In the genomic region with DNA sequence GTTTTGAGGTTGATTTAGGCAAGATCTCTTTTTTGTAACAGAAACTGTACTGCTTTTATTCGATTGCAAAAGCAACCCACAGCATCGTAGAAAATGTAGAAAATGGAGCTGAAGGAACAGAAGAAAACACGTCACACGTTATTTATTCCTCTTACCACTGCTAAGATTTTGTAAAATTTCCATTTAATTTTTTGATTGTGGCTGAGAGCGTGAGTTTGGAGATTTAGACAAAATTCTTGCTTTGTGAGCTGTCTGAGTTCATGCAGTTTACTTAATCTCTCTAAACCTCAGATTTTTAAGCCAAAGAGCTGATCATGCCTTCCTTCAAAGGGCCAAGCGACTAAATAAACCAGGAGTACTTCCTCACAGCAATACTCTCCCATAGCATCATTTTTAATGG, we compare ENCODE assay signal across 14 cellular contexts. TPM values are rescaled to one million over a fixed set of nuclear protein-coding genes. Genes with fewer than 3 reads are reported as not detected.
DNase-seq lines count a peak whose midpoint lies in the region; ATAC-seq and TF ChIP-seq lines count a peak whose summit lies in the region.
"Had no signal": no experiment of that assay in that cellular context is flagged by ENCODE, and none has a peak within 500 bp of the region (broad histone marks: within the 10 kb centered on the region; RNA-seq: fewer than 3 reads in every experiment).

No MANE protein-coding gene starts in this region.

- H3K4me3 ChIP-seq in liver (ENCODE audit: low read depth in 1 of 3, low read length in 3 of 3) (no peak overlapping the region), right lobe of liver (no peak overlapping the region), duodenal mucosa (ENCODE audit: low read depth in 1 of 2, low read length in 2 of 2) (no peak overlapping the region)
- H3K4me3 ChIP-seq: BLaER1, body of pancreas had no signal

- H3K4me1 Mint-ChIP-seq in nephron: peaks cover 35% of the 10 kb centered on the region
- H3K4me1 Mint-ChIP-seq in activated T-cell treated with anti-CD3 and anti-CD28 coated beads, Interleukin-2, amount 50 U/mL, for 72 hours (ENCODE audit: low read depth): no peaks in the 10 kb centered on the region
- H3K4me1 Mint-ChIP-seq: activated CD8-positive, alpha-beta memory T cell treated with anti-CD3 and anti-CD28 coated beads, Interleukin-2, amount 10 ng/mL, durations not matched to agents 7 days and 5 days had no signal

- no peaks in the 10 kb centered on the region for H3K9me3 Mint-ChIP-seq in nephron
- peaks cover 2% of the 10 kb centered on the region in 2 donors for H3K9me3 Mint-ChIP-seq in activated T-cell treated with anti-CD3 and anti-CD28 coated beads, Interleukin-2, amount 50 U/mL, for 72 hours

- TF ChIP-seq RAD21 in liver (IDR thresholded peaks at IDR 0.05): no peak

- no peaks in the 10 kb centered on the region for H3K36me3 Mint-ChIP-seq in nephron (ENCODE audit: low read depth)
- H3K36me3 Mint-ChIP-seq in activated T-cell treated with anti-CD3 and anti-CD28 coated beads, Interleukin-2, amount 50 U/mL, for 72 hours (ENCODE audit: insufficient read depth in 2 of 2): no peaks in the 10 kb centered on the region
- H3K36me3 Mint-ChIP-seq: activated CD8-positive, alpha-beta memory T cell treated with anti-CD3 and anti-CD28 coated beads, Interleukin-2, amount 10 ng/mL, durations not matched to agents 7 days and 5 days had no signal

- H3K9me3 ChIP-seq in liver (ENCODE audit: control insufficient read depth in 4 of 4, low read length in 3 of 4) (no peaks in the 10 kb centered on the region), right lobe of liver (no peaks in the 10 kb centered on the region), duodenal mucosa (ENCODE audit: control insufficient read depth in 1 of 2, low read length in 2 of 2) (no peaks in the 10 kb centered on the region)
- H3K9me3 ChIP-seq: BLaER1, body of pancreas had no signal

- intact Hi-C loops in right lobe of liver (cut with DNase I): no loop called here

- H3K36me3 ChIP-seq in liver (ENCODE audit: control insufficient read depth in 4 of 4, insufficient read depth in 3 of 4, low read depth in 1 of 4, low read length in 3 of 4) (no peaks in the 10 kb centered on the region), right lobe of liver (no peaks in the 10 kb centered on the region), duodenal mucosa (ENCODE audit: control insufficient read depth in 1 of 2, insufficient read depth in 2 of 2, low read length in 2 of 2) (no peaks in the 10 kb centered on the region)
- H3K36me3 ChIP-seq: BLaER1 had no signal

- H3K4me3 Mint-ChIP-seq in nephron: no peak overlapping the region
- no peak overlapping the region for H3K4me3 Mint-ChIP-seq in activated T-cell treated with anti-CD3 and anti-CD28 coated beads, Interleukin-2, amount 50 U/mL, for 72 hours
- H3K4me3 Mint-ChIP-seq: activated CD8-positive, alpha-beta memory T cell treated with anti-CD3 and anti-CD28 coated beads, Interleukin-2, amount 10 ng/mL, durations not matched to agents 7 days and 5 days had no signal

- no peaks in the 10 kb centered on the region for H3K27me3 Mint-ChIP-seq in nephron (ENCODE audit: low read depth)
- peaks cover 5% of the 10 kb centered on the region for H3K27me3 Mint-ChIP-seq in activated T-cell treated with anti-CD3 and anti-CD28 coated beads, Interleukin-2, amount 50 U/mL, for 72 hours (ENCODE audit: low read depth)

- no peak for TF ChIP-seq CTCF in liver (IDR thresholded peaks at IDR 0.05; ENCODE audit: low read depth, low read length, missing input control)
- no peak for TF ChIP-seq CTCF in right lobe of liver (IDR thresholded peaks at IDR 0.05)
- TF ChIP-seq CTCF in nephron (IDR thresholded peaks at IDR 0.05; ENCODE audit: unreplicated experiment in 3 of 3): no peak

- H3K27ac ChIP-seq in liver (ENCODE audit: low read depth in 1 of 2, low read length in 2 of 2): peak overlapping the region; percentile 14 to 39
- H3K27ac ChIP-seq in right lobe of liver: peak overlapping the region in 1 of 3 donors; percentile 3
- peak overlapping the region; percentile 73 for H3K27ac ChIP-seq in duodenal mucosa (ENCODE audit: low read depth, low read length)
- H3K27ac ChIP-seq: BLaER1, HL-60 had no signal

- H3K4me1 ChIP-seq in liver (ENCODE audit: control insufficient read depth in 4 of 4, insufficient read depth in 4 of 4, low read length in 3 of 4): no peaks in the 10 kb centered on the region
- peaks cover 0 to 3% (median 0%) of the 10 kb centered on the region in 4 donors for H3K4me1 ChIP-seq in right lobe of liver
- peaks cover 0 to 7% of the 10 kb centered on the region in 2 donors for H3K4me1 ChIP-seq in duodenal mucosa (ENCODE audit: control insufficient read depth in 1 of 2, insufficient read depth in 2 of 2, low read length in 2 of 2)
- H3K4me1 ChIP-seq: body of pancreas had no signal

- H3K27ac Mint-ChIP-seq in nephron: peak overlapping the region; percentile 65 to 84 (median 80)
- H3K27ac Mint-ChIP-seq in activated T-cell treated with anti-CD3 and anti-CD28 coated beads, Interleukin-2, amount 50 U/mL, for 72 hours: no peak overlapping the region
- H3K27ac Mint-ChIP-seq: activated CD8-positive, alpha-beta memory T cell treated with anti-CD3 and anti-CD28 coated beads, Interleukin-2, amount 10 ng/mL, durations not matched to agents 7 days and 5 days had no signal

- H3K9ac ChIP-seq in liver (ENCODE audit: low read depth in 1 of 2, low read length in 2 of 2) (peak overlapping the region in 1 of 2 donors; percentile 77), duodenal mucosa (ENCODE audit: low read depth in 1 of 2, low read length in 2 of 2) (no peak overlapping the region)
- H3K9ac ChIP-seq: BLaER1 had no signal

- H3K27me3 ChIP-seq in liver (ENCODE audit: control insufficient read depth in 4 of 4, insufficient read depth in 4 of 4, low read length in 3 of 4) (peaks cover 0 to 2% (median 0%) of the 10 kb centered on the region in 4 donors), right lobe of liver (no peaks in the 10 kb centered on the region), duodenal mucosa (ENCODE audit: control insufficient read depth in 1 of 2, insufficient read depth in 2 of 2, low read length in 2 of 2) (no peaks in the 10 kb centered on the region)
- H3K27me3 ChIP-seq: BLaER1, body of pancreas had no signal

- no peak for DNase-seq in right lobe of liver
- DNase-seq in NCI-H524 (lab: John Stamatoyannopoulos, UW): no peak
- DNase-seq in activated T-cell treated with anti-CD3 and anti-CD28 coated beads, Interleukin-2, amount 50 U/mL, for 72 hours: no peak
- DNase-seq in GDM1 (lab: John Stamatoyannopoulos, UW): no peak
- no peak for DNase-seq in inferior parietal cortex (ENCODE audit: extremely low spot score)
- DNase-seq: activated CD8-positive, alpha-beta memory T cell treated with anti-CD3 and anti-CD28 coated beads, Interleukin-2, amount 10 ng/mL, durations not matched to agents 7 days and 5 days; body of pancreas; NCI-H1105; stimulated activated naive CD4-positive, alpha-beta T cell treated with Interleukin-2 at 50 U/mL for 16 hours had no signal

- 82% methylated on average over 6 of the region's 6 CpGs for WGBS in liver
- 54% methylated on average over 6 of the region's 6 CpGs for WGBS in right lobe of liver (ENCODE audit: insufficient coverage, low coverage, low lambda C conversion rate, missing lambda C conversion rate)

- no peak for TF ChIP-seq POLR2A in right lobe of liver (IDR thresholded peaks at IDR 0.05)

- no peak for ATAC-seq in right lobe of liver
- ATAC-seq in activated T-cell treated with anti-CD3 and anti-CD28 coated beads, Interleukin-2, amount 50 U/mL, for 72 hours (replicated peaks in 1 of 2): no peak
- ATAC-seq: activated CD8-positive, alpha-beta memory T cell treated with anti-CD3 and anti-CD28 coated beads, Interleukin-2, amount 10 ng/mL, durations not matched to agents 7 days and 5 days had no signal

TF ChIP-seq in liver, 16 proteins besides CTCF, POLR2A, EP300 and RAD21:
- TF ChIP-seq TAF1 (conservative IDR thresholded peaks at IDR 0.05) (no peak), YY1 (IDR thresholded peaks at IDR 0.05) (no peak), ATF3 (IDR thresholded peaks at IDR 0.05) (no peak), GABPA (IDR thresholded peaks at IDR 0.05 in 1 of 2, conservative IDR thresholded peaks at IDR 0.05 in 1 of 2) (no peak), RXRA (IDR thresholded peaks at IDR 0.05) (no peak), FOXA1 (IDR thresholded peaks at IDR 0.05) (no peak), NR2F2 (IDR thresholded peaks at IDR 0.05) (no peak), HNF4G (IDR thresholded peaks at IDR 0.05) (no peak)
- TF ChIP-seq, protein P1, sequence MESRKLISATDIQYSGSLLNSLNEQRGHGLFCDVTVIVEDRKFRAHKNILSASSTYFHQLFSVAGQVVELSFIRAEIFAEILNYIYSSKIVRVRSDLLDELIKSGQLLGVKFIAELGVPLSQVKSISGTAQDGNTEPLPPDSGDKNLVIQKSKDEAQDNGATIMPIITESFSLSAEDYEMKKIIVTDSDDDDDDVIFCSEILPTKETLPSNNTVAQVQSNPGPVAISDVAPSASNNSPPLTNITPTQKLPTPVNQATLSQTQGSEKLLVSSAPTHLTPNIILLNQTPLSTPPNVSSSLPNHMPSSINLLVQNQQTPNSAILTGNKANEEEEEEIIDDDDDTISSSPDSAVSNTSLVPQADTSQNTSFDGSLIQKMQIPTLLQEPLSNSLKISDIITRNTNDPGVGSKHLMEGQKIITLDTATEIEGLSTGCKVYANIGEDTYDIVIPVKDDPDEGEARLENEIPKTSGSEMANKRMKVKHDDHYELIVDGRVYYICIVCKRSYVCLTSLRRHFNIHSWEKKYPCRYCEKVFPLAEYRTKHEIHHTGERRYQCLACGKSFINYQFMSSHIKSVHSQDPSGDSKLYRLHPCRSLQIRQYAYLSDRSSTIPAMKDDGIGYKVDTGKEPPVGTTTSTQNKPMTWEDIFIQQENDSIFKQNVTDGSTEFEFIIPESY (IDR thresholded peaks at IDR 0.05): no peak

RNA-seq across cellular contexts. Expression of gene DPYSL3, which starts 24.8 kb away (rescaled TPM):
- 1 to 10 TPM; 2.1 to 3.6 TPM for total RNA-seq in liver
- polyA plus RNA-seq in liver: 1 to 10 TPM in 1 of 2 donors, under 1 TPM in 1; 0.35 to 1.3 TPM
- total RNA-seq in right lobe of liver: 1 to 10 TPM; 1.4 to 3.8 (median 2.3) TPM
- total RNA-seq in activated T-cell treated with anti-CD3 and anti-CD28 coated beads, Interleukin-2, amount 50 U/mL, for 72 hours: under 1 TPM; 0.05 to 0.12 TPM
